9 cellular contexts compared by ENCODE assay signal in the genomic region with DNA sequence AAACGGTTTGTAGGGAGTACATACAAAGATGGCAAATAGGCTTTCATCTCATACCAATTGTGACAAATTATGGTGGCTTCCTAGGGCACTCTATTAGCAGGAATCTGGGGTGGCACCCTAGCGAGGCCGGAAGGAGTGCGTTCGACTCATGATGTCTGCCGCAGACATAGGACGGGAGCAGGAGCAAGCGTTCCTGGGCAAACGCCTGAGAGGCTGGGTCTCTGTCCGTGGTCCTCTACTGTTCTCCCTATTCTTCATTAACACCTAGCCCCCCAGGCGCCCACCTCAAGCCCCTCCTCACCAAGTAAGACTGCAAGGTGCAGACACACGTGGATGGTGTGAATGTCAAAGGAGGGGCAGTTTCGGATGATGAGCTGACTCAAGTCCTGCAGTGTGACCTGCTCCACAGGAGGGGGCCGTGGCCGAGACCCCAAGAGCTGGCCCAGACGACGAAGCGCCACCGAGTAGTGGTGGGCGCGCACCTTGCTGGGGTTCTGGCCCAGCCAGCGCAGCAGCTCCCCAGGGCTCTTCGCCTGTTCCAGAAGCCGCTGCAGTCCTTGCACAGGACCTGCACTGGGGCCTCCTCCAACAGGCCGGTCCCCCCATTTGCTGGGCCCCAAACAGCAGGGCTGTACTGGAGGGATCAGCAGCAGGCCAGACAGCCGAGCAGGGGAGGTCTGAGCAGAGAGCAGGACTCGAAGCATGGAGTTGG. TPM values are rescaled to one million over a fixed set of nuclear protein-coding genes. Genes with fewer than 3 reads are reported as not detected.
A peak's percentile ranks its signal among the peaks of the same experiment; 100 is the strongest.
DNase-seq lines count a peak whose midpoint lies in the region; ATAC-seq, FAIRE-seq and TF ChIP-seq lines count a peak whose summit lies in the region.
"Had no signal": no experiment of that assay in that cellular context is flagged by ENCODE, and none has a peak within 500 bp of the region (broad histone marks: within the 10 kb centered on the region; RNA-seq: fewer than 3 reads in every experiment).

No MANE protein-coding gene starts in this region.

- peak overlapping the region; percentile 48 to 93 (median 83) for H3K27ac Mint-ChIP-seq in CD4-positive, alpha-beta memory T cell

- TF ChIP-seq POLR2A in endothelial cell of umbilical vein (IDR thresholded peaks at IDR 0.05; ENCODE audit: low read depth, low read length): no peak

- no peaks in the 10 kb centered on the region for H3K9me3 ChIP-seq in CD4-positive, alpha-beta memory T cell (ENCODE audit: control insufficient read depth in 1 of 2, low read length in 2 of 2)
- H3K9me3 ChIP-seq in OCI-LY7 (ENCODE audit: low read length) (no peaks in the 10 kb centered on the region), endothelial cell of umbilical vein (replicated peaks; ENCODE audit: control insufficient read depth, insufficient read depth, low read length) (no peaks in the 10 kb centered on the region), neuronal stem cell (replicated peaks in 1 of 2; ENCODE audit: control insufficient read depth in 2 of 2, insufficient read depth in 1 of 2, low read depth in 1 of 2, low read length in 2 of 2) (peaks cover 0 to 3% of the 10 kb centered on the region in 2 donors)

- H3K4me3 ChIP-seq in CD4-positive, alpha-beta memory T cell (ENCODE audit: low read length in 2 of 2): peak overlapping the region; percentile 91 to 93
- H3K4me3 ChIP-seq in OCI-LY7 (ENCODE audit: low read depth, low read length, poor library complexity, severe bottlenecking) (peak overlapping the region; percentile 91), endothelial cell of umbilical vein (replicated peaks in 1 of 3; ENCODE audit: insufficient read depth in 1 of 3, low read depth in 1 of 3, low read length in 3 of 3) (peak overlapping the region in 2 of 3 experiments; percentile 53 to 75), neuronal stem cell (ENCODE audit: low read length in 2 of 2) (peak overlapping the region; percentile 89 to 99)

- DNase-seq in CD4-positive, alpha-beta memory T cell: no peak
- DNase-seq in OCI-LY7 (ENCODE audit: low spot score) (no peak), endothelial cell of umbilical vein (ENCODE audit: low read depth, low spot score) (no peak), neuronal stem cell (ENCODE audit: low spot score) (no peak), NCI-H1930 (lab: John Stamatoyannopoulos, UW) (no peak), GM19238 (ENCODE audit: insufficient read length, low spot score) (no peak), NCI-H146 treated with DMSO at 0.1 percent for 48 hours (lab: John Stamatoyannopoulos, UW; ENCODE audit: unreplicated experiment) (no peak)

- H3K9ac ChIP-seq in endothelial cell of umbilical vein (replicated peaks; ENCODE audit: extremely low read depth, insufficient read depth, low read length) (peak overlapping the region; percentile 88), neuronal stem cell (ENCODE audit: low read depth, low read length, poor library complexity) (no peak overlapping the region)

- intact Hi-C loops in CD4-positive, alpha-beta memory T cell (cut with micrococcal nuclease): no loop called here
- intact Hi-C loops in OCI-LY7 (cut with micrococcal nuclease; ENCODE audit: unreplicated experiment): no loop called here
- intact Hi-C loops in endothelial cell of umbilical vein (cut with micrococcal nuclease): no loop called here

- no peaks in the 10 kb centered on the region for H3K27me3 Mint-ChIP-seq in CD4-positive, alpha-beta memory T cell

- no peak for FAIRE-seq in endothelial cell of umbilical vein (lab: Jason Lieb, UNC)
- FAIRE-seq: colon had no signal

- no peaks in the 10 kb centered on the region for H3K27me3 ChIP-seq in CD4-positive, alpha-beta memory T cell (ENCODE audit: insufficient read depth, low read length)
- H3K27me3 ChIP-seq in endothelial cell of umbilical vein (ENCODE audit: control insufficient read depth in 2 of 2, insufficient read depth in 2 of 2, low read length in 2 of 2): no peaks in the 10 kb centered on the region
- H3K27me3 ChIP-seq in neuronal stem cell (ENCODE audit: control insufficient read depth in 3 of 3, insufficient read depth in 3 of 3, low read depth in 1 of 3, low read length in 3 of 3): peaks cover 0 to 2% (median 0%) of the 10 kb centered on the region in 3 experiments

- H4K8ac ChIP-seq in neuronal stem cell (ENCODE audit: low read depth, low read length): peak overlapping the region; percentile 89

- peaks cover 12% of the 10 kb centered on the region for H3K36me3 ChIP-seq in CD4-positive, alpha-beta memory T cell (ENCODE audit: insufficient read depth, low read length)
- H3K36me3 ChIP-seq in OCI-LY7 (ENCODE audit: insufficient read depth, low read length): peaks cover 54% of the 10 kb centered on the region
- H3K36me3 ChIP-seq in endothelial cell of umbilical vein (ENCODE audit: control insufficient read depth in 2 of 2, extremely low read depth in 1 of 2, insufficient read depth in 2 of 2, low read length in 2 of 2): peaks cover 2 to 15% of the 10 kb centered on the region in 2 experiments
- H3K36me3 ChIP-seq in neuronal stem cell (replicated peaks in 1 of 2; ENCODE audit: control insufficient read depth in 2 of 2, insufficient read depth in 2 of 2, low read length in 2 of 2): peaks cover 20 to 58% of the 10 kb centered on the region in 2 donors

- BruUV-seq in OCI-LY7 (replicated peaks; lab: Mats Ljungman, UMichigan) (no TSS peak), endothelial cell of umbilical vein (replicated peaks; lab: Mats Ljungman, UMichigan) (no TSS peak)

- no peaks in the 10 kb centered on the region for H3K9me3 Mint-ChIP-seq in CD4-positive, alpha-beta memory T cell

- peak overlapping the region; percentile 100 for H3K4me2 ChIP-seq in OCI-LY7 (ENCODE audit: low read length)
- peak overlapping the region; percentile 69 for H3K4me2 ChIP-seq in endothelial cell of umbilical vein (ENCODE audit: insufficient read depth, low read length)
- peak overlapping the region; percentile 96 for H3K4me2 ChIP-seq in neuronal stem cell (ENCODE audit: insufficient read depth, low read length, poor library complexity, severe bottlenecking)

- no peak overlapping the region for H2BK120ac ChIP-seq in neuronal stem cell (ENCODE audit: low read depth, low read length)

- H2BK12ac ChIP-seq in neuronal stem cell (ENCODE audit: low read length): no peak overlapping the region

- POLR2A ChIA-PET in CD4-positive, alpha-beta memory T cell (lab: Charles Lee; ENCODE audit: partially characterized antibody): interaction anchor here (0.6 to 1.6 kb wide), 2 partner anchors 9 to 21 kb away, joined by 3 to 5 read pairs; no protein-coding TSS in a partner anchor
- POLR2A ChIA-PET in OCI-LY7 (lab: Charles Lee) (no interaction called here), endothelial cell of umbilical vein (lab: Charles Lee) (no interaction called here)

- H2AFZ ChIP-seq in OCI-LY7 (ENCODE audit: low read length) (no peak overlapping the region), endothelial cell of umbilical vein (ENCODE audit: low read depth, low read length) (no peak overlapping the region), neuronal stem cell (ENCODE audit: low read length) (no peak overlapping the region)

- peak overlapping the region; percentile 83 to 90 (median 88) for H3K4me3 Mint-ChIP-seq in CD4-positive, alpha-beta memory T cell

- no peak for TF ChIP-seq CTCF in OCI-LY7 (conservative IDR thresholded peaks at IDR 0.05; ENCODE audit: low read length)
- no peak for TF ChIP-seq CTCF in endothelial cell of umbilical vein (IDR thresholded peaks at IDR 0.05; ENCODE audit: extremely low read depth in 1 of 2, insufficient read depth in 1 of 2, low read depth in 1 of 2, low read length in 2 of 2)

- H2BK15ac ChIP-seq in neuronal stem cell (ENCODE audit: low read length): no peak overlapping the region

- H3K9me2 ChIP-seq in OCI-LY7 (ENCODE audit: insufficient read depth, low read length): no peaks in the 10 kb centered on the region

- no peak for ATAC-seq in GM18498 (IDR thresholded peaks at IDR 0.05; ENCODE audit: unreplicated experiment)

- peaks cover 14 to 45% (median 25%) of the 10 kb centered on the region in 4 donors for H3K4me1 Mint-ChIP-seq in CD4-positive, alpha-beta memory T cell

- H3K18ac ChIP-seq in neuronal stem cell (ENCODE audit: low read length): no peak overlapping the region

- peak overlapping the region; percentile 99 for H2AK5ac ChIP-seq in neuronal stem cell (ENCODE audit: low read depth, low read length)

- CTCF ChIA-PET in CD4-positive, alpha-beta memory T cell (lab: Charles Lee; ENCODE audit: partially characterized antibody): no interaction called here
- CTCF ChIA-PET in OCI-LY7 (lab: Charles Lee; ENCODE audit: unreplicated experiment): no interaction called here
- CTCF ChIA-PET in endothelial cell of umbilical vein (lab: Charles Lee): no interaction called here

- WGBS in neuronal stem cell (ENCODE audit: extremely low coverage in 2 of 2, insufficient read length in 2 of 2, insufficient replicate concordance in 1 of 2), 2 donors: no CpG with 5 or more reads among the region's 27 CpGs

- H3K27ac ChIP-seq in CD4-positive, alpha-beta memory T cell (ENCODE audit: low read depth, low read length): peak overlapping the region; percentile 90
- H3K27ac ChIP-seq in OCI-LY7 (ENCODE audit: low read depth, low read length, poor library complexity, severe bottlenecking) (no peak overlapping the region), endothelial cell of umbilical vein (ENCODE audit: insufficient read depth, low read depth, low read length) (no peak overlapping the region), neuronal stem cell (replicated peaks; ENCODE audit: low read length) (no peak overlapping the region)

- H3K79me1 ChIP-seq in neuronal stem cell (ENCODE audit: low read depth, low read length): peaks cover 19% of the 10 kb centered on the region

- H3K4me1 ChIP-seq in CD4-positive, alpha-beta memory T cell (ENCODE audit: insufficient read depth, low read length): peaks cover 46% of the 10 kb centered on the region
- H3K4me1 ChIP-seq in OCI-LY7 (ENCODE audit: insufficient read depth, low read length, poor library complexity, severe bottlenecking) (peaks cover 43% of the 10 kb centered on the region), endothelial cell of umbilical vein (ENCODE audit: control insufficient read depth, extremely low read depth, insufficient read depth, low read length) (peaks cover 34% of the 10 kb centered on the region), neuronal stem cell (ENCODE audit: control insufficient read depth in 2 of 2, insufficient read depth in 1 of 2, low read depth in 1 of 2, low read length in 2 of 2) (peaks cover 28 to 31% of the 10 kb centered on the region in 2 donors)

- peak overlapping the region; percentile 16 for H3K23ac ChIP-seq in neuronal stem cell (ENCODE audit: low read depth, low read length, poor library complexity)

- H3K79me2 ChIP-seq in OCI-LY7 (ENCODE audit: insufficient read depth, low read depth, low read length): peaks cover 28% of the 10 kb centered on the region
- H3K79me2 ChIP-seq in endothelial cell of umbilical vein (ENCODE audit: control insufficient read depth, insufficient read depth, low read length): peaks cover 28% of the 10 kb centered on the region

- dilution Hi-C loops in endothelial cell of umbilical vein (cut with MboI; ENCODE audit: extremely low pct_ligation_motif_present, low sequenced_read_pairs): no loop called here

- H4K91ac ChIP-seq in neuronal stem cell (ENCODE audit: low read depth, low read length, poor library complexity): no peak overlapping the region

- H3K36me3 Mint-ChIP-seq in CD4-positive, alpha-beta memory T cell: peaks cover 0 to 23% of the 10 kb centered on the region in 2 donors

- H4K20me1 ChIP-seq in OCI-LY7 (ENCODE audit: insufficient read depth, low read length): no peaks in the 10 kb centered on the region
- no peaks in the 10 kb centered on the region for H4K20me1 ChIP-seq in endothelial cell of umbilical vein (replicated peaks; ENCODE audit: control insufficient read depth, extremely low read depth, insufficient read depth, low read length)

- no peak overlapping the region for H3K14ac ChIP-seq in neuronal stem cell (ENCODE audit: low read length)

- no peaks in the 10 kb centered on the region for H3K9me1 ChIP-seq in endothelial cell of umbilical vein (replicated peaks; ENCODE audit: control insufficient read depth, extremely low read depth, insufficient read depth, low read length)

- peak overlapping the region; percentile 87 for H2BK5ac ChIP-seq in neuronal stem cell (ENCODE audit: low read length)

- H3K4ac ChIP-seq in neuronal stem cell (ENCODE audit: low read length): no peak overlapping the region

RNA-seq across cellular contexts. Expression of a gene that starts 1.3 kb away (rescaled TPM):
- 100 to 1,000 TPM; 123 to 126 TPM for total RNA-seq in CD4-positive, alpha-beta memory T cell
- 10 to 100 TPM; 51.2 to 62.2 TPM for polyA plus RNA-seq in CD4-positive, alpha-beta memory T cell
- total RNA-seq in OCI-LY7 (2014; rRNA removed; shearing (Covaris generic)): 114 and 118 TPM in 2 replicates
- total RNA-seq in OCI-LY7 (2022) (87.7 and 90.5 TPM in 2 replicates), endothelial cell of umbilical vein (71.6 and 73.3 TPM in 2 replicates)
- 113 and 137 TPM in 2 replicates for polyA plus RNA-seq in endothelial cell of umbilical vein
- 55.7 and 77.7 TPM in 2 replicates for polyA plus RNA-seq in endothelial cell of umbilical vein (2011; cell fraction: cytosol; rRNA removed)
- polyA plus RNA-seq in endothelial cell of umbilical vein (2011; cell fraction: nucleus; rRNA removed): 288 and 335 TPM in 2 replicates
- polyA plus RNA-seq in endothelial cell of umbilical vein (2012): 31.6 and 43.3 TPM in 2 replicates
- polyA minus RNA-seq in endothelial cell of umbilical vein: 35.7 and 52.0 TPM in 2 replicates
- 35.4 TPM for polyA minus RNA-seq in endothelial cell of umbilical vein (2011; cell fraction: cytosol; rRNA and poly(A)+ RNA removed)
- polyA minus RNA-seq in endothelial cell of umbilical vein (2011; cell fraction: nucleus; rRNA and poly(A)+ RNA removed): 58.6 and 76.5 TPM in 2 replicates
- polyA plus RNA-seq in neuronal stem cell (2013, experiment 1 of 2): 40.4 TPM
- 40.8 TPM for polyA plus RNA-seq in neuronal stem cell (2013, experiment 2 of 2)

RNA-seq across cellular contexts. Expression of a gene that starts 3.9 kb away (rescaled TPM):
- 10 to 100 TPM; 42.6 to 48.7 TPM for total RNA-seq in CD4-positive, alpha-beta memory T cell
- polyA plus RNA-seq in CD4-positive, alpha-beta memory T cell: 10 to 100 TPM; 48.9 to 66.7 TPM
- 38.6 and 56.0 TPM in 2 replicates for total RNA-seq in OCI-LY7 (2014; rRNA removed; shearing (Covaris generic))
- total RNA-seq in OCI-LY7 (2022): 53.2 and 59.6 TPM in 2 replicates
- total RNA-seq in endothelial cell of umbilical vein: 36.7 and 41.3 TPM in 2 replicates
- 45.3 and 66.0 TPM in 2 replicates for polyA plus RNA-seq in endothelial cell of umbilical vein
- polyA plus RNA-seq in endothelial cell of umbilical vein (2011; cell fraction: cytosol; rRNA removed): 22.1 and 32.3 TPM in 2 replicates
- 20.0 and 21.2 TPM in 2 replicates for polyA plus RNA-seq in endothelial cell of umbilical vein (2011; cell fraction: nucleus; rRNA removed)
- 19.6 and 25.4 TPM in 2 replicates for polyA plus RNA-seq in endothelial cell of umbilical vein (2012)
- polyA minus RNA-seq in endothelial cell of umbilical vein: 6.5 and 13.0 TPM in 2 replicates
- 17.2 TPM for polyA minus RNA-seq in endothelial cell of umbilical vein (2011; cell fraction: cytosol; rRNA and poly(A)+ RNA removed)
- 5.0 and 9.3 TPM in 2 replicates for polyA minus RNA-seq in endothelial cell of umbilical vein (2011; cell fraction: nucleus; rRNA and poly(A)+ RNA removed)
- 45.7 TPM for polyA plus RNA-seq in neuronal stem cell (2013, experiment 1 of 2)
- polyA plus RNA-seq in neuronal stem cell (2013, experiment 2 of 2): 44.8 TPM

RNA-seq across cellular contexts. Expression of a gene that starts 6.9 kb away (rescaled TPM):
- 10 to 100 TPM; 52.9 to 65.8 TPM for total RNA-seq in CD4-positive, alpha-beta memory T cell
- polyA plus RNA-seq in CD4-positive, alpha-beta memory T cell: 1 to 10 TPM; 3.0 to 9.5 TPM
- 4.4 and 4.8 TPM in 2 replicates for total RNA-seq in OCI-LY7 (2014; rRNA removed; shearing (Covaris generic))
- total RNA-seq in OCI-LY7 (2022): 23.1 and 30.9 TPM in 2 replicates
- total RNA-seq in endothelial cell of umbilical vein: 171 and 173 TPM in 2 replicates
- polyA plus RNA-seq in endothelial cell of umbilical vein: 174 and 240 TPM in 2 replicates
- 115 and 124 TPM in 2 replicates for polyA plus RNA-seq in endothelial cell of umbilical vein (2011; cell fraction: cytosol; rRNA removed)
- 359 and 433 TPM in 2 replicates for polyA plus RNA-seq in endothelial cell of umbilical vein (2011; cell fraction: nucleus; rRNA removed)
- polyA plus RNA-seq in endothelial cell of umbilical vein (2012): 83.5 and 83.8 TPM in 2 replicates
- polyA minus RNA-seq in endothelial cell of umbilical vein: 76.5 and 98.2 TPM in 2 replicates
- polyA minus RNA-seq in endothelial cell of umbilical vein (2011; cell fraction: cytosol; rRNA and poly(A)+ RNA removed): 54.3 TPM
- polyA minus RNA-seq in endothelial cell of umbilical vein (2011; cell fraction: nucleus; rRNA and poly(A)+ RNA removed): 98.8 and 152 TPM in 2 replicates
- 45.7 TPM for polyA plus RNA-seq in neuronal stem cell (2013, experiment 1 of 2)
- polyA plus RNA-seq in neuronal stem cell (2013, experiment 2 of 2): 45.5 TPM

RNA-seq across cellular contexts. Expression of a gene that starts 20.0 kb away (rescaled TPM):
- 10 to 100 TPM; 82.7 to 84.7 TPM for total RNA-seq in CD4-positive, alpha-beta memory T cell
- 10 to 100 TPM; 12.8 to 24.3 TPM for polyA plus RNA-seq in CD4-positive, alpha-beta memory T cell
- 64.2 and 112 TPM in 2 replicates for total RNA-seq in OCI-LY7 (2014; rRNA removed; shearing (Covaris generic))
- total RNA-seq in OCI-LY7 (2022) (81.4 and 86.0 TPM in 2 replicates), endothelial cell of umbilical vein (172 and 187 TPM in 2 replicates)
- polyA plus RNA-seq in endothelial cell of umbilical vein: 108 and 120 TPM in 2 replicates
- 61.7 and 85.5 TPM in 2 replicates for polyA plus RNA-seq in endothelial cell of umbilical vein (2011; cell fraction: cytosol; rRNA removed)
- 212 and 275 TPM in 2 replicates for polyA plus RNA-seq in endothelial cell of umbilical vein (2011; cell fraction: nucleus; rRNA removed)
- polyA plus RNA-seq in endothelial cell of umbilical vein (2012): 88.3 and 96.7 TPM in 2 replicates
- 80.3 and 101 TPM in 2 replicates for polyA minus RNA-seq in endothelial cell of umbilical vein
- 86.0 TPM for polyA minus RNA-seq in endothelial cell of umbilical vein (2011; cell fraction: cytosol; rRNA and poly(A)+ RNA removed)
- 66.8 and 91.7 TPM in 2 replicates for polyA minus RNA-seq in endothelial cell of umbilical vein (2011; cell fraction: nucleus; rRNA and poly(A)+ RNA removed)
- 47.2 TPM for polyA plus RNA-seq in neuronal stem cell (2013, experiment 1 of 2)
- polyA plus RNA-seq in neuronal stem cell (2013, experiment 2 of 2): 44.5 TPM

RNA-seq across cellular contexts. Expression of a gene that starts 21.7 kb away (rescaled TPM):
- total RNA-seq in CD4-positive, alpha-beta memory T cell: 1 to 10 TPM; 6.3 to 7.5 TPM
- polyA plus RNA-seq in CD4-positive, alpha-beta memory T cell: 10 to 100 TPM; 10.8 to 15.2 TPM
- 30.9 and 35.2 TPM in 2 replicates for total RNA-seq in OCI-LY7 (2014; rRNA removed; shearing (Covaris generic))
- total RNA-seq in OCI-LY7 (2022) (23.1 and 23.7 TPM in 2 replicates), endothelial cell of umbilical vein (16.5 and 17.7 TPM in 2 replicates)
- polyA plus RNA-seq in endothelial cell of umbilical vein: 38.2 and 38.3 TPM in 2 replicates
- 29.4 and 30.9 TPM in 2 replicates for polyA plus RNA-seq in endothelial cell of umbilical vein (2011; cell fraction: cytosol; rRNA removed)
- 14.6 and 17.3 TPM in 2 replicates for polyA plus RNA-seq in endothelial cell of umbilical vein (2011; cell fraction: nucleus; rRNA removed)
- polyA plus RNA-seq in endothelial cell of umbilical vein (2012): 18.6 and 21.8 TPM in 2 replicates
- 20.5 and 26.6 TPM in 2 replicates for polyA minus RNA-seq in endothelial cell of umbilical vein
- 22.8 TPM for polyA minus RNA-seq in endothelial cell of umbilical vein (2011; cell fraction: cytosol; rRNA and poly(A)+ RNA removed)
- polyA minus RNA-seq in endothelial cell of umbilical vein (2011; cell fraction: nucleus; rRNA and poly(A)+ RNA removed): 4.3 and 5.0 TPM in 2 replicates
- 14.1 TPM for polyA plus RNA-seq in neuronal stem cell (2013, experiment 1 of 2)
- 13.9 TPM for polyA plus RNA-seq in neuronal stem cell (2013, experiment 2 of 2)
